ENCODE assay signal across 8 cellular contexts in the genomic region with DNA sequence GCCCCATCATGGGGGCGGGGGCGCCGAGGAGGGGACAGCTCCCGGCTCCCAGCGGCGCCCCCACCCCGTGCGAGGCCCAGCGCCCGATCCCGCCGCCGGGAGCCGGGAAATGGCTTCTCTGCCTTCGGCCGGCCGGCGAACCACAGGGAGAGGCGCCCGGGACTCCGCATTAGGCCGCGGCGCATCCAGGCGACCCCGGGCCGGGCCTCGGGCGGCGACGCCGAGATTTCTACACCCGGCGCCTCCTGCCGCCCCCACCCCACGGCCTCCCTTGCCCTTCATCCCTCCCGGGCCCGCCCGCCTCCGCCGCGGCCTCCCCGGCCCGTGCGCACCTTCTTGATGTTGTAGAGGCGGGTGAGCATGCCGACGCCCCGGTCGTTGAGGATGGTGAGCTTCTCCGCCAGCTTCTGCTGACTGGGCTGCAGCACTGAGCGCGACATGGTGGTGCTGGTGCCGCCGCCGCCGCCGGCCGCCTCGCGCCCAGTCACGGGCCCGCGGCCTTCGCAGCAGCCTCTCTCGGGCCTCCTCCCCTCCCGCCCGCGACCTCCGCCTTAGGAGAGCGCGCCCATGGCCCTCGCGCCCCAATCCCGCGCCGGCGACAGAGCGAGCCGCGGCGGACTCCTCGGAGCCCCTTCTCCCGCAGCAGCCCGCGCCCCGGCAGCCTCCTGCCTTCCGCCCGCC. TPM values are rescaled to one million over a fixed set of nuclear protein-coding genes. Genes with fewer than 3 reads are reported as not detected.
DNase-seq lines count a peak whose midpoint lies in the region; ATAC-seq, FAIRE-seq and TF ChIP-seq lines count a peak whose summit lies in the region.

No MANE protein-coding gene starts in this region.

- peak; percentile 63 for FAIRE-seq in GM12892 (lab: Jason Lieb, UNC)

- peaks cover 61% of the 10 kb centered on the region for H3K4me1 ChIP-seq in left ventricle myocardium inferior

- H3K36me3 ChIP-seq in left ventricle myocardium inferior = no peaks in the 10 kb centered on the region

- intact Hi-C loops in left ventricle myocardium inferior (cut with micrococcal nuclease) = no loop called here

- no peaks in the 10 kb centered on the region for H3K27me3 ChIP-seq in left ventricle myocardium inferior (ENCODE audit: low read depth)

- TF ChIP-seq CTCF in left ventricle myocardium inferior (IDR thresholded peaks at IDR 0.05; ENCODE audit: borderline replicate concordance) = no peak

- H3K27ac ChIP-seq in adipose tissue (ENCODE audit: low read depth, low read length) (peak overlapping the region; percentile 94), left ventricle myocardium inferior (replicated peaks) (peak overlapping the region; percentile 98)

- no peaks in the 10 kb centered on the region for H3K9me3 ChIP-seq in left ventricle myocardium inferior (replicated peaks)

- peak; percentile 55 for ATAC-seq in HG02798 (IDR thresholded peaks at IDR 0.05; ENCODE audit: poor library complexity, unreplicated experiment)

- DNase-seq in 8988T (peak; percentile 29), GM12892 (ENCODE audit: insufficient read length) (no peak), OCI-M1 (lab: John Stamatoyannopoulos, UW) (peak; percentile 75), left ventricle myocardium inferior (peak; percentile 51), pulmonary artery endothelial cell (ENCODE audit: low read depth, low spot score) (peak; percentile 7), NCI-H2107 treated with DMSO at 0.1 percent for 48 hours (lab: John Stamatoyannopoulos, UW; ENCODE audit: unreplicated experiment) (no peak)

- TF ChIP-seq POLR2A in GM12892 (IDR thresholded peaks at IDR 0.05; ENCODE audit: low read depth, low read length) = no peak

- H3K4me3 ChIP-seq in left ventricle myocardium inferior = peak overlapping the region; percentile 76

- 1 to 2% (median 1%) methylated on average over 51 to 89 of the region's 89 CpGs for WGBS in adipose tissue, 3 donors

RNA-seq across cellular contexts. Expression of a gene that starts 0.5 kb away (rescaled TPM):
- 2.3 TPM for polyA plus RNA-seq in GM12892 (2012; ENCODE audit: missing spikeins)
- polyA plus RNA-seq in adipose tissue = 10 to 100 TPM; 36.6 to 56.8 (median 41.5) TPM
- total RNA-seq in left ventricle myocardium inferior (142 TPM), pulmonary artery endothelial cell (150 and 190 TPM in 2 replicates)

RNA-seq across cellular contexts. Expression of a gene that starts 40.7 kb away (rescaled TPM):
- polyA plus RNA-seq in GM12892 (2012; ENCODE audit: missing spikeins) = 2.0 TPM
- polyA plus RNA-seq in adipose tissue = under 1 TPM; 0.30 to 0.79 (median 0.77) TPM
- total RNA-seq in left ventricle myocardium inferior = 11.4 TPM
- 2.1 and 4.5 TPM in 2 replicates for total RNA-seq in pulmonary artery endothelial cell

Comparison
In these comparisons a context has a peak if more than half of its experiments do, and no peak if none do; other contexts are left out.
1. DNase-seq: peak in 8988T (single experiment), OCI-M1 (single experiment), left ventricle myocardium inferior (single experiment) and pulmonary artery endothelial cell (single experiment); none in GM12892 (single experiment) and NCI-H2107 treated with DMSO at 0.1 percent for 48 hours (single experiment).